Comparison of ENCODE assay signal across 29 cellular contexts in genomic region chr12:62576503-62576902, GRCh38.
"Had no signal": no experiment of that assay in that cellular context is flagged by ENCODE, and none has a peak within 500 bp of the region (broad histone marks: within the 10 kb centered on the region; RNA-seq: fewer than 3 reads in every experiment).

No MANE protein-coding gene starts in this region.

- H3K4me1 Mint-ChIP-seq: naive thymus-derived CD8-positive, alpha-beta T cell; nephron; neural crest cell; stimulated activated effector memory CD8-positive, alpha-beta T cell treated with anti-CD3 and anti-CD28 coated beads, Interleukin-12 subunit alpha, Interleukin-12 subunit beta, amount 100 ng/mL, for 72 hours had no signal

- H3K4me3 Mint-ChIP-seq: naive thymus-derived CD8-positive, alpha-beta T cell; nephron; neural crest cell; stimulated activated effector memory CD8-positive, alpha-beta T cell treated with anti-CD3 and anti-CD28 coated beads, Interleukin-12 subunit alpha, Interleukin-12 subunit beta, amount 100 ng/mL, for 72 hours; stimulated activated naive CD8-positive, alpha-beta T cell treated with anti-CD3 and anti-CD28 coated beads, Interleukin-15, Interleukin-2, amounts not matched to agents 100 ng/mL and 50 ng/mL, for 24 hours had no signal

- H3K27me3 Mint-ChIP-seq: naive thymus-derived CD8-positive, alpha-beta T cell; stimulated activated naive CD8-positive, alpha-beta T cell treated with anti-CD3 and anti-CD28 coated beads, Interleukin-15, Interleukin-2, amounts not matched to agents 100 ng/mL and 50 ng/mL, for 24 hours had no signal

- H3K27ac Mint-ChIP-seq: nephron; stimulated activated effector memory CD8-positive, alpha-beta T cell treated with anti-CD3 and anti-CD28 coated beads, Interleukin-12 subunit alpha, Interleukin-12 subunit beta, amount 100 ng/mL, for 72 hours; stimulated activated naive CD8-positive, alpha-beta T cell treated with anti-CD3 and anti-CD28 coated beads, Interleukin-15, Interleukin-2, amounts not matched to agents 100 ng/mL and 50 ng/mL, for 24 hours had no signal

- ATAC-seq: left colon; left lung; lower lobe of right lung; naive thymus-derived CD8-positive, alpha-beta T cell; pancreas; right cardiac atrium; stimulated activated effector memory CD8-positive, alpha-beta T cell treated with anti-CD3 and anti-CD28 coated beads, Interleukin-12 subunit alpha, Interleukin-12 subunit beta, amount 100 ng/mL, for 72 hours; upper lobe of right lung had no signal

- H3K4me3 ChIP-seq: left lung, lower lobe of right lung, pancreas, prostate gland, sigmoid colon, spleen, suprapubic skin, thoracic aorta, tibial artery, upper lobe of right lung had no signal

- H3K27ac ChIP-seq: left lung, lower lobe of right lung, pancreas, prostate gland, sigmoid colon, spleen, suprapubic skin, thoracic aorta, upper lobe of right lung had no signal

- H3K36me3 ChIP-seq: prostate gland, thoracic aorta had no signal

- DNase-seq: hippocampal formation; kidney; left colon; left lung; lower lobe of right lung; mammary epithelial cell; mesenchymal stem cell; naive thymus-derived CD8-positive, alpha-beta T cell; nucleus accumbens; pancreas; posterior cingulate gyrus; retina; right cardiac atrium; sigmoid colon; small intestine; spleen; stimulated activated CD4-positive, alpha-beta T cell treated with anti-CD3 and anti-CD28 coated beads, Interleukin-4, amount 100 ng/mL, for 24 hours; stimulated activated naive CD4-positive, alpha-beta T cell; tibial artery; trophoblast cell; upper lobe of right lung had no signal

- FAIRE-seq: small intestine, urothelium cell line had no signal

- H3K9me3 ChIP-seq: left lung, lower lobe of right lung, pancreas, prostate gland, sigmoid colon, spleen, suprapubic skin, thoracic aorta, tibial artery, upper lobe of right lung had no signal

- H3K4me1 ChIP-seq: left lung, lower lobe of right lung, pancreas, prostate gland, sigmoid colon, spleen, suprapubic skin, upper lobe of right lung had no signal

- H3K27me3 ChIP-seq: left lung, pancreas, sigmoid colon, spleen, suprapubic skin, tibial artery, upper lobe of right lung had no signal

- H3K9me3 Mint-ChIP-seq: naive thymus-derived CD8-positive, alpha-beta T cell; nephron; neural crest cell; stimulated activated effector memory CD8-positive, alpha-beta T cell treated with anti-CD3 and anti-CD28 coated beads, Interleukin-12 subunit alpha, Interleukin-12 subunit beta, amount 100 ng/mL, for 72 hours; stimulated activated naive CD8-positive, alpha-beta T cell treated with anti-CD3 and anti-CD28 coated beads, Interleukin-15, Interleukin-2, amounts not matched to agents 100 ng/mL and 50 ng/mL, for 24 hours had no signal
